11 cellular contexts compared by ENCODE assay signal in the genomic region with DNA sequence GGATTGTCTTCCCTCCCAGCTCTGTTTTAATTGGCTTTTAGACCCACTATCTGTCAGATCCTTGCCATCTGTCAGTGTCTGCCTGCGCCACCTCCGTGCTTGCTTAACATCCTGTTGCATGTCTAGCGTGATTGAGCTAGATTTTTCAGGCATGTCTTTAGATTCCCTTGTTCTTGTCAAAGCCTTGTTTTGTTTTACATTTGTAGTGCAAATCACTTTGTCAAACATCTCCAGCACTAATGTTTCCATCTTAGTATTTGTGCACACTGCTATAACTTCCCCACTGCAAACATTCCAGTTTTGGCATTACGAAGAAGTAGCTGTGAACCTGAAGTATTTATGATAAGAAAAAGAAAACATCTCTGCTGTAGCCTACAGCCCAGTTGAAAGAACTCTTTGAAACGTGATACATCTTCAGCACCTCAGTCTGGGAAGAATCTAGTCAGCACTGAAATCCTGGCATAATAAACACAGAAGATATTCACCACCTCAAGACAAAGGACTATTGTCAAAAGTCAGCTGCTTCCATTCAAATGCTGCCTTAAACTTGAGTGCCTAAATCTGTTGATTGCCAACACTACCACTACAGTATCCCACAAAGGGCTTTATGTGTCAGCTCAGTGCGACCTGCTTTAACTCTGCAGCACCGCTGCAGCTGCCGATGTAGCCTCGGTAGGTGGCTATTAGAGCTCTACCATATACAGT.
DNase-seq lines count a peak whose midpoint lies in the region; ATAC-seq, FAIRE-seq and TF ChIP-seq lines count a peak whose summit lies in the region.
"Had no signal": no experiment of that assay in that cellular context is flagged by ENCODE, and none has a peak within 500 bp of the region (broad histone marks: within the 10 kb centered on the region; RNA-seq: fewer than 3 reads in every experiment).

No MANE protein-coding gene starts in this region.

- peaks cover 31% of the 10 kb centered on the region for H3K36me3 Mint-ChIP-seq in progenitor cell of endocrine pancreas (ENCODE audit: insufficient read depth)

- peak overlapping the region; percentile 93 for H3K27ac Mint-ChIP-seq in progenitor cell of endocrine pancreas

- H3K9me3 Mint-ChIP-seq in progenitor cell of endocrine pancreas (ENCODE audit: low read depth) = peaks cover 3% of the 10 kb centered on the region

- peak; percentile 82 for FAIRE-seq in H54 (lab: Jason Lieb, UNC)
- FAIRE-seq: colon, GM18507 had no signal

- H3K4me3 Mint-ChIP-seq in progenitor cell of endocrine pancreas (ENCODE audit: low read depth) = peak overlapping the region; percentile 43

- ATAC-seq in HG02798 (IDR thresholded peaks at IDR 0.05; ENCODE audit: poor library complexity, unreplicated experiment) = no peak
- no peak for ATAC-seq in GM18517 (IDR thresholded peaks at IDR 0.05; ENCODE audit: unreplicated experiment)

- DNase-seq in H54 (ENCODE audit: insufficient read length, low spot score) (no peak), NT2/D1 (ENCODE audit: low read depth, low spot score) (peak; percentile 59), fibroblast of mammary gland (ENCODE audit: low read depth) (peak; percentile 59), progenitor cell of endocrine pancreas (ENCODE audit: low spot score, unreplicated experiment) (no peak), activated T-cell treated with anti-CD3 and anti-CD28 coated beads for 4 hours (no peak)
- DNase-seq in stimulated activated CD4-positive, alpha-beta T cell treated with anti-CD3 and anti-CD28 coated beads, Interleukin-2, amount 100 ng/mL, for 24 hours = no peak
- DNase-seq: NCI-H1436 had no signal

- no peak for TF ChIP-seq POLR2A in H54 (IDR thresholded peaks at IDR 0.05; ENCODE audit: low read depth, low read length)

- H3K4me1 ChIP-seq in NT2/D1 (ENCODE audit: insufficient read depth, insufficient read length) = no peaks in the 10 kb centered on the region

- no peak overlapping the region for H3K4me3 ChIP-seq in NT2/D1 (ENCODE audit: insufficient read length, low read depth)
- no peak overlapping the region for H3K4me3 ChIP-seq in fibroblast of mammary gland (ENCODE audit: control insufficient read depth, low read depth, low read length)

- H3K27me3 ChIP-seq in NT2/D1 (ENCODE audit: insufficient read depth, insufficient read length) = no peaks in the 10 kb centered on the region

- H3K27me3 Mint-ChIP-seq in progenitor cell of endocrine pancreas = no peaks in the 10 kb centered on the region

- H3K4me1 Mint-ChIP-seq in progenitor cell of endocrine pancreas (ENCODE audit: low read depth) = peaks cover 32% of the 10 kb centered on the region

- TF ChIP-seq CTCF in fibroblast of mammary gland (conservative IDR thresholded peaks at IDR 0.05; ENCODE audit: control insufficient read depth, insufficient read depth, low read depth, low read length) (no peak), progenitor cell of endocrine pancreas (IDR thresholded peaks at IDR 0.05; ENCODE audit: unreplicated experiment) (no peak)

- peaks cover 54% of the 10 kb centered on the region for H3K36me3 ChIP-seq in NT2/D1 (ENCODE audit: insufficient read depth, insufficient read length, low read length)

- no peaks in the 10 kb centered on the region for H3K9me3 ChIP-seq in NT2/D1 (ENCODE audit: insufficient read depth, low read length)

- no peak overlapping the region for H3K9ac ChIP-seq in NT2/D1 (ENCODE audit: insufficient read length, low read depth)

Comparison
In these comparisons a context has a peak if more than half of its experiments do, and no peak if none do; other contexts are left out.
1. DNase-seq: peak in NT2/D1 (single experiment) and fibroblast of mammary gland (single experiment); none in H54 (single experiment), progenitor cell of endocrine pancreas (single experiment), activated T-cell treated with anti-CD3 and anti-CD28 coated beads for 4 hours (single experiment) and stimulated activated CD4-positive, alpha-beta T cell treated with anti-CD3 and anti-CD28 coated beads, Interleukin-2, amount 100 ng/mL, for 24 hours (0 of 2).